In genomic region chr5:154755361-154756202, GRCh38 we compare ENCODE assay signal across 8 cellular contexts. TPM values are rescaled to one million over a fixed set of nuclear protein-coding genes. Genes with fewer than 3 reads are reported as not detected.
DNase-seq lines count a peak whose midpoint lies in the region; FAIRE-seq and TF ChIP-seq lines count a peak whose summit lies in the region.

TSS of gene LARP1 (plus strand) at chr5:154755377. CDS start at chr5:154755758, 381 bp downstream.

- peaks cover 45% of the 10 kb centered on the region for H3K4me1 Mint-ChIP-seq in activated T-cell treated with anti-CD3 and anti-CD28 coated beads, Interleukin-2, amount 50 U/mL, for 24 hours (ENCODE audit: low read depth)

- H3K4ac ChIP-seq in neuronal stem cell (ENCODE audit: low read length) = peak within 1 kb of the TSS; percentile 72

- H3K9me3 ChIP-seq in neuronal stem cell (replicated peaks in 1 of 2; ENCODE audit: control insufficient read depth in 2 of 2, insufficient read depth in 1 of 2, low read depth in 1 of 2, low read length in 2 of 2) = no peaks in the 10 kb centered on the region

- H3K4me3 ChIP-seq in Jurkat, Clone E6-1 (ENCODE audit: low read length) = peak within 1 kb of the TSS; percentile 86
- H3K4me3 ChIP-seq in neuronal stem cell (ENCODE audit: low read length in 2 of 2) = peak within 1 kb of the TSS; percentile 93 to 98

- H3K4me1 ChIP-seq in neuronal stem cell (ENCODE audit: control insufficient read depth in 2 of 2, insufficient read depth in 1 of 2, low read depth in 1 of 2, low read length in 2 of 2) = peaks cover 9 to 10% of the 10 kb centered on the region in 2 donors

- peak within 1 kb of the TSS; percentile 96 for H2BK15ac ChIP-seq in neuronal stem cell (ENCODE audit: low read length)

- TF ChIP-seq CTCF in GM20000 (IDR thresholded peaks at IDR 0.05; ENCODE audit: extremely low read depth, missing control alignments) = no peak

- no peaks in the 10 kb centered on the region for H3K27me3 ChIP-seq in neuronal stem cell (ENCODE audit: control insufficient read depth in 3 of 3, insufficient read depth in 3 of 3, low read depth in 1 of 3, low read length in 3 of 3)

- peak within 1 kb of the TSS; percentile 63 for H2BK12ac ChIP-seq in neuronal stem cell (ENCODE audit: low read length)

- H3K18ac ChIP-seq in neuronal stem cell (ENCODE audit: low read length) = peak within 1 kb of the TSS; percentile 99

- H3K9me3 Mint-ChIP-seq in activated T-cell treated with anti-CD3 and anti-CD28 coated beads, Interleukin-2, amount 50 U/mL, for 24 hours = no peaks in the 10 kb centered on the region

- peak within 1 kb of the TSS; percentile 92 for H2AFZ ChIP-seq in neuronal stem cell (ENCODE audit: low read length)

- peak within 1 kb of the TSS; percentile 78 for H3K27ac ChIP-seq in neuronal stem cell (replicated peaks; ENCODE audit: low read length)

- no peak for FAIRE-seq in frontal cortex (lab: Jason Lieb, UNC)

- H3K14ac ChIP-seq in neuronal stem cell (ENCODE audit: low read length) = peak within 1 kb of the TSS; percentile 59

- peak within 1 kb of the TSS; percentile 96 for H3K4me3 Mint-ChIP-seq in activated T-cell treated with anti-CD3 and anti-CD28 coated beads, Interleukin-2, amount 50 U/mL, for 24 hours

- peak within 1 kb of the TSS; percentile 80 for H2AK5ac ChIP-seq in neuronal stem cell (ENCODE audit: low read depth, low read length)

- H2BK5ac ChIP-seq in neuronal stem cell (ENCODE audit: low read length) = peak within 1 kb of the TSS; percentile 99

- H2BK120ac ChIP-seq in neuronal stem cell (ENCODE audit: low read depth, low read length) = peak within 1 kb of the TSS; percentile 56

- H3K27me3 Mint-ChIP-seq in activated T-cell treated with anti-CD3 and anti-CD28 coated beads, Interleukin-2, amount 50 U/mL, for 24 hours = no peaks in the 10 kb centered on the region

- peaks cover 4% of the 10 kb centered on the region for H3K79me1 ChIP-seq in neuronal stem cell (ENCODE audit: low read depth, low read length)

- no peak within 1 kb of the TSS for H4K91ac ChIP-seq in neuronal stem cell (ENCODE audit: low read depth, low read length, poor library complexity)

- H3K23ac ChIP-seq in neuronal stem cell (ENCODE audit: low read depth, low read length, poor library complexity) = peak within 1 kb of the TSS; percentile 77

- H3K9ac ChIP-seq in neuronal stem cell (ENCODE audit: low read depth, low read length, poor library complexity) = peak within 1 kb of the TSS; percentile 96

- H3K36me3 ChIP-seq in neuronal stem cell (replicated peaks in 1 of 2; ENCODE audit: control insufficient read depth in 2 of 2, insufficient read depth in 2 of 2, low read length in 2 of 2) = no peaks in the 10 kb centered on the region

- peaks cover 46% of the 10 kb centered on the region for H3K36me3 Mint-ChIP-seq in activated T-cell treated with anti-CD3 and anti-CD28 coated beads, Interleukin-2, amount 50 U/mL, for 24 hours (ENCODE audit: low read depth)

- DNase-seq in CMK (ENCODE audit: low read depth) (peak; percentile 53), GM20000 (ENCODE audit: low spot score) (peak; percentile 65), frontal cortex (ENCODE audit: low spot score in 2 of 2) (peak; percentile 44 to 67), neuronal stem cell (ENCODE audit: low spot score) (peak; percentile 45), NCI-H526 treated with DMSO at 0.1 percent for 48 hours (lab: John Stamatoyannopoulos, UW) (no peak), dedifferentiated amniotic fluid mesenchymal stem cell (ENCODE audit: extremely low spot score) (no peak)
- no peak for DNase-seq in Jurkat, Clone E6-1 (ENCODE audit: low read depth, low spot score)
- DNase-seq in activated T-cell treated with anti-CD3 and anti-CD28 coated beads, Interleukin-2, amount 50 U/mL, for 24 hours = no peak

- peak within 1 kb of the TSS; percentile 98 for H3K27ac Mint-ChIP-seq in activated T-cell treated with anti-CD3 and anti-CD28 coated beads, Interleukin-2, amount 50 U/mL, for 24 hours

- no peak within 1 kb of the TSS for H4K8ac ChIP-seq in neuronal stem cell (ENCODE audit: low read depth, low read length)

- peak within 1 kb of the TSS; percentile 84 for H3K4me2 ChIP-seq in neuronal stem cell (ENCODE audit: insufficient read depth, low read length, poor library complexity, severe bottlenecking)

- WGBS in neuronal stem cell (ENCODE audit: extremely low coverage in 2 of 2, insufficient read length in 2 of 2, insufficient replicate concordance in 1 of 2), 2 donors = no CpG with 5 or more reads among the region's 99 CpGs

RNA-seq across cellular contexts. Expression of gene LARP1, which starts in this region (rescaled TPM):
- polyA plus RNA-seq in Jurkat, Clone E6-1 (2012; ENCODE audit: insufficient read depth, insufficient read length) = 123 TPM
- 30.6 TPM for total RNA-seq in frontal cortex
- 96.5 TPM for polyA plus RNA-seq in neuronal stem cell (2013, experiment 1 of 2)
- polyA plus RNA-seq in neuronal stem cell (2013, experiment 2 of 2) = 92.3 TPM

Comparison
In these comparisons a context has a peak if more than half of its experiments do, and no peak if none do; other contexts are left out.
1. DNase-seq: peak in CMK (single experiment), GM20000 (single experiment), frontal cortex (2 of 2) and neuronal stem cell (single experiment); none in Jurkat, Clone E6-1 (single experiment), activated T-cell treated with anti-CD3 and anti-CD28 coated beads, Interleukin-2, amount 50 U/mL, for 24 hours (single experiment), NCI-H526 treated with DMSO at 0.1 percent for 48 hours (single experiment) and dedifferentiated amniotic fluid mesenchymal stem cell (single experiment).